Comparison of ENCODE assay signal across 14 cellular contexts in the genomic region with DNA sequence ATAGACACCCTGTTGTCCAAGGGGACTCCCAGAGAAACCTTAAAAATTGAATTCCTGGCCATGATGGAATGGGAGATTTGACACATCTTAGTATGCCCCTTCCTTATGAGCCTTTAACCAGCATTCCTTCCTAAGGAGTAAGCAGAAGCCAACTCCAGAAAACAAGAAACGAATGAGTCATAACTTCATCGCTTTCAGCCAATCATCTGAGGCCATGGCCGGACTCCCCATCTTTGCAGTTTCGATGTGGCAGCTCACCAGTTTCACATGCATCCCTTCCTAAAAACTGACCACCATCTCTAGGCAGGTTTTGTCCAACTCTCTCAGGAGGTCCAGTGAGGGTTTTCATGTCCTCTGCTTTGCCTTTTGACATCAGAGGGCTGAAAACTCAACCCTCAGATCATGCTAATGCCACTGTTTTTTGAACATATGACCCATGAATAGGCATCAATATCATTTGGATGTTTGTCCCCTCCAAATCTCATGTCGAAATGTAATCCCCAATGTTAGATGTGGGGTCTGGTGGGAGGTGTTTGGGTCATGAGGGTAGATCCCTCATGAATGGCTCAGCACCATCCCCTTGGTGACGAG. TPM values are rescaled to one million over a fixed set of nuclear protein-coding genes. Genes with fewer than 3 reads are reported as not detected.
DNase-seq lines count a peak whose midpoint lies in the region; ATAC-seq, FAIRE-seq and TF ChIP-seq lines count a peak whose summit lies in the region.
"Had no signal": no experiment of that assay in that cellular context is flagged by ENCODE, and none has a peak within 500 bp of the region (broad histone marks: within the 10 kb centered on the region; RNA-seq: fewer than 3 reads in every experiment).

No MANE protein-coding gene starts in this region.

- ATAC-seq in RWPE2 (ENCODE audit: low read depth), result peak; percentile 60; the same call in 2 of the 3 replicates

- TF ChIP-seq POLR2A in H54 (IDR thresholded peaks at IDR 0.05; ENCODE audit: low read depth, low read length), result no peak

- no peaks in the 10 kb centered on the region for H3K4me1 ChIP-seq in RWPE2 (ENCODE audit: insufficient read depth, poor library complexity, severe bottlenecking)

- H3K36me3 ChIP-seq in RWPE2 (ENCODE audit: low read depth), result no peaks in the 10 kb centered on the region
- H3K36me3 ChIP-seq: prostate gland had no signal

- H3K4me3 ChIP-seq in RWPE2 (ENCODE audit: severe bottlenecking) (no peak overlapping the region), fibroblast of villous mesenchyme (ENCODE audit: low read depth, low read length) (no peak overlapping the region)
- H3K4me3 ChIP-seq: prostate gland, testis had no signal

- no peaks in the 10 kb centered on the region for H3K9me3 ChIP-seq in RWPE2 (ENCODE audit: severe bottlenecking)
- H3K9me3 ChIP-seq: prostate gland, testis had no signal

- peak; percentile 61 for DNase-seq in AG08395 (ENCODE audit: low spot score)
- peak; percentile 39 for DNase-seq in H54 (ENCODE audit: insufficient read length, low spot score)
- no peak for DNase-seq in RWPE2 (ENCODE audit: low spot score)
- DNase-seq in fibroblast of villous mesenchyme (ENCODE audit: low read depth), result peak; percentile 44
- DNase-seq in G401 (ENCODE audit: low spot score), result no peak
- DNase-seq in NCI-H2107 treated with DMSO at 0.1 percent for 48 hours (lab: John Stamatoyannopoulos, UW; ENCODE audit: unreplicated experiment), result no peak
- no peak for DNase-seq in T-helper 1 cell
- DNase-seq in activated CD4-positive, alpha-beta T cell treated with anti-CD3 and anti-CD28 coated beads, Interleukin-2, amount 50 U/mL, for 4 hours, result no peak
- DNase-seq: activated CD4-positive, alpha-beta T cell treated with anti-CD3 and anti-CD28 coated beads, Interleukin-2, amount 10 ng/mL, durations not matched to agents 7 days and 5 days; activated naive CD4-positive, alpha-beta T cell treated with anti-CD3 and anti-CD28 coated beads for 36 hours; cortex of kidney; NCI-H1417 treated with DMSO at 0.1 percent for 48 hours; testis had no signal

- peak; percentile 91 for FAIRE-seq in H54 (lab: Jason Lieb, UNC)

- no peak overlapping the region for H3K27ac ChIP-seq in RWPE2 (ENCODE audit: poor library complexity, severe bottlenecking)
- H3K27ac ChIP-seq: prostate gland, testis had no signal

- in situ Hi-C loops in G401 (cut with HindIII; ENCODE audit: low sequenced_read_pairs), result no loop called here

- H3K27me3 ChIP-seq in RWPE2 (ENCODE audit: insufficient read depth, poor library complexity, severe bottlenecking), result no peaks in the 10 kb centered on the region
- H3K27me3 ChIP-seq: testis had no signal

- TF ChIP-seq CTCF in RWPE2 (IDR thresholded peaks at IDR 0.05; ENCODE audit: poor library complexity, severe bottlenecking) (no peak), fibroblast of villous mesenchyme (IDR thresholded peaks at IDR 0.05; ENCODE audit: insufficient read depth, low read depth, low read length) (no peak)

RNA-seq across cellular contexts. Expression of gene DAAM1, which starts 19.9 kb away (rescaled TPM):
- total RNA-seq in fibroblast of villous mesenchyme, result 22.0 and 25.1 TPM in 2 replicates
- total RNA-seq in G401 (2014; rRNA removed; shearing (Covaris generic)), result 0.27 and 2.3 TPM in 2 replicates

Comparison
In these comparisons a context has a peak if more than half of its experiments do, and no peak if none do; other contexts are left out.
1. DNase-seq: peak in AG08395 (single experiment), H54 (single experiment) and fibroblast of villous mesenchyme (single experiment); none in RWPE2 (single experiment), G401 (single experiment), NCI-H2107 treated with DMSO at 0.1 percent for 48 hours (single experiment), T-helper 1 cell (0 of 5) and activated CD4-positive, alpha-beta T cell treated with anti-CD3 and anti-CD28 coated beads, Interleukin-2, amount 50 U/mL, for 4 hours (0 of 2).